ENCODE assay signal across 14 cellular contexts in the genomic region with DNA sequence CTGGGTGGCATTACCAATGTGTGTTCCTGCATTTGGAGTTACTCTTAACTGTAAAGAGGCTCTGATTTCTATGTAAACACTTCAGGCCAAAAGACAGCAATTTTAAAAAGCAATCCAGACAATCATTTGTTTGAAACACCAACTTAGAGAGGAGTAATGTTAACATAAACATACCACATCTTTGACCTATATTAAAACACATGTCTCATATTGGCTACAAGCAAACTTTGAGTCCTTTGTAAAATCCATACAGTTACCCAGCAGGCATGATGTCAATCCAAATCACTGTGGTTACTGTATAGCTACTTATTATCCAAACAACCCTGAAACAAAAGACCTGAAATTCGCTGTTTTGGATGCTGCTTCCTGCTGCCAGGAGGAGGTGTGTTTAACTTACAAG. TPM values are rescaled to one million over a fixed set of nuclear protein-coding genes. Genes with fewer than 3 reads are reported as not detected.
A peak's percentile ranks its signal among the peaks of the same experiment; 100 is the strongest.
DNase-seq lines count a peak whose midpoint lies in the region; ATAC-seq and TF ChIP-seq lines count a peak whose summit lies in the region.
"Had no signal": no experiment of that assay in that cellular context is flagged by ENCODE, and none has a peak within 500 bp of the region (broad histone marks: within the 10 kb centered on the region; RNA-seq: fewer than 3 reads in every experiment).

No MANE protein-coding gene starts in this region.

- ATAC-seq in CD4-positive, alpha-beta T cell (ENCODE audit: poor library complexity): no peak
- ATAC-seq: gastrocnemius medialis had no signal

- no peak overlapping the region for H3K9ac ChIP-seq in fibroblast of lung (ENCODE audit: insufficient read depth, low read length)
- H3K9ac ChIP-seq: SK-N-SH had no signal

- no peak overlapping the region for H2AFZ ChIP-seq in fibroblast of lung (ENCODE audit: low read length)

- no peaks in the 10 kb centered on the region for H3K9me3 Mint-ChIP-seq in CD4-positive, alpha-beta T cell
- H3K9me3 Mint-ChIP-seq: activated CD4-positive, alpha-beta T cell treated with anti-CD3 and anti-CD28 coated beads, Interleukin-2, amount 10 ng/mL, durations not matched to agents 7 days and 5 days; activated T-cell treated with anti-CD3 and anti-CD28 coated beads, Interleukin-2, amount 50 U/mL, for 24 hours had no signal

- H3K27ac Mint-ChIP-seq in CD4-positive, alpha-beta T cell: no peak overlapping the region
- H3K27ac Mint-ChIP-seq: activated CD4-positive, alpha-beta T cell treated with anti-CD3 and anti-CD28 coated beads, Interleukin-2, amount 10 ng/mL, durations not matched to agents 7 days and 5 days; activated T-cell treated with anti-CD3 and anti-CD28 coated beads, Interleukin-2, amount 50 U/mL, for 24 hours had no signal

- no peaks in the 10 kb centered on the region for H3K79me2 ChIP-seq in fibroblast of lung (ENCODE audit: control insufficient read depth, insufficient read depth, low read length)

- H3K27ac ChIP-seq in fibroblast of lung (ENCODE audit: insufficient read depth, low read length): no peak overlapping the region
- H3K27ac ChIP-seq in CD4-positive, alpha-beta T cell (ENCODE audit: low read depth, low read length): no peak overlapping the region
- H3K27ac ChIP-seq: gastrocnemius medialis had no signal

- H3K27me3 Mint-ChIP-seq in CD4-positive, alpha-beta T cell: peaks cover 36% of the 10 kb centered on the region

- H3K4me3 Mint-ChIP-seq in CD4-positive, alpha-beta T cell: no peak overlapping the region
- H3K4me3 Mint-ChIP-seq: activated CD4-positive, alpha-beta T cell treated with anti-CD3 and anti-CD28 coated beads, Interleukin-2, amount 10 ng/mL, durations not matched to agents 7 days and 5 days; activated T-cell treated with anti-CD3 and anti-CD28 coated beads, Interleukin-2, amount 50 U/mL, for 24 hours had no signal

- POLR2A ChIA-PET in CD4-positive, alpha-beta T cell (lab: Charles Lee): interaction anchor here (1.9 kb wide), 1 partner anchor 7 kb away, joined by 6 read pairs; a partner anchor contains a TSS

- intact Hi-C loops in CD4-positive, alpha-beta T cell (cut with DNase I, micrococcal nuclease): no loop called here

- no peaks in the 10 kb centered on the region for H3K36me3 Mint-ChIP-seq in CD4-positive, alpha-beta T cell (ENCODE audit: low read depth)

- CTCF ChIA-PET in CD4-positive, alpha-beta T cell (lab: Charles Lee): no interaction called here

- DNase-seq in DMS153 treated with DMSO at 0.1 percent for 48 hours (lab: John Stamatoyannopoulos, UW; ENCODE audit: unreplicated experiment): peak; percentile 57
- DNase-seq in NCI-H1436 (lab: John Stamatoyannopoulos, UW): peak; percentile 48
- DNase-seq in NCI-H69 (lab: John Stamatoyannopoulos, UW): peak; percentile 99
- peak; percentile 12 to 28 for DNase-seq in fibroblast of lung (ENCODE audit: low read depth in 2 of 2)
- no peak for DNase-seq in activated naive CD4-positive, alpha-beta T cell treated with Interleukin-2 at 50 U/mL for 16 hours
- DNase-seq in HT-29 (ENCODE audit: low spot score): no peak
- DNase-seq in CD4-positive, alpha-beta T cell: no peak
- no peak for DNase-seq in NCI-H1694 (lab: John Stamatoyannopoulos, UW)
- DNase-seq: activated CD4-positive, alpha-beta T cell treated with anti-CD3 and anti-CD28 coated beads, Interleukin-2, amount 10 ng/mL, durations not matched to agents 7 days and 5 days; activated T-cell treated with anti-CD3 and anti-CD28 coated beads, Interleukin-2, amount 50 U/mL, for 24 hours; Caco-2; gastrocnemius medialis; mesendoderm; SK-N-SH had no signal

- peaks cover 11% of the 10 kb centered on the region for H3K4me1 ChIP-seq in fibroblast of lung (ENCODE audit: control insufficient read depth, extremely low read depth, insufficient read depth, low read length)
- H3K4me1 ChIP-seq: Caco-2, gastrocnemius medialis had no signal

- H3K4me2 ChIP-seq in fibroblast of lung (ENCODE audit: extremely low read depth, insufficient read depth, low read length): no peak overlapping the region
- H3K4me2 ChIP-seq: SK-N-SH had no signal

- TF ChIP-seq CTCF in fibroblast of lung (conservative IDR thresholded peaks at IDR 0.05 in 1 of 2, IDR thresholded peaks at IDR 0.05 in 1 of 2; ENCODE audit: low read depth in 1 of 2, low read length in 2 of 2): no peak
- no peak for TF ChIP-seq CTCF in CD4-positive, alpha-beta T cell (IDR thresholded peaks at IDR 0.05)

- no peaks in the 10 kb centered on the region for H3K36me3 ChIP-seq in fibroblast of lung (ENCODE audit: control insufficient read depth, insufficient read depth, low read length)
- H3K36me3 ChIP-seq: gastrocnemius medialis had no signal

- no peaks in the 10 kb centered on the region for H3K27me3 ChIP-seq in fibroblast of lung (ENCODE audit: control insufficient read depth, insufficient read depth, low read length)
- H3K27me3 ChIP-seq in CD4-positive, alpha-beta T cell (ENCODE audit: control insufficient read depth, insufficient read depth, low read length): no peaks in the 10 kb centered on the region
- H3K27me3 ChIP-seq: gastrocnemius medialis had no signal

- no peaks in the 10 kb centered on the region for H4K20me1 ChIP-seq in fibroblast of lung (ENCODE audit: control insufficient read depth, extremely low read depth, insufficient read depth, low read length)

- no peak overlapping the region for H3K4me3 ChIP-seq in fibroblast of lung (replicated peaks in 1 of 4; ENCODE audit: control extremely low read depth in 1 of 4, insufficient read depth in 1 of 4, low read depth in 3 of 4, low read length in 4 of 4)
- H3K4me3 ChIP-seq: gastrocnemius medialis had no signal

- no peaks in the 10 kb centered on the region for H3K4me1 Mint-ChIP-seq in CD4-positive, alpha-beta T cell (ENCODE audit: low read depth)

- no peaks in the 10 kb centered on the region for H3K9me3 ChIP-seq in fibroblast of lung (ENCODE audit: control insufficient read depth, insufficient read depth, low read depth, low read length)
- H3K9me3 ChIP-seq in CD4-positive, alpha-beta T cell (ENCODE audit: control insufficient read depth, low read length): no peaks in the 10 kb centered on the region
- H3K9me3 ChIP-seq: gastrocnemius medialis, SK-N-SH had no signal

RNA-seq across cellular contexts. Expression of a gene that starts 7.5 kb away (rescaled TPM):
- total RNA-seq in fibroblast of lung: 14.1 and 14.7 TPM in 2 replicates
- 13.0 and 15.3 TPM in 2 replicates for polyA plus RNA-seq in fibroblast of lung
- 7.4 and 8.4 TPM in 2 replicates for polyA plus RNA-seq in fibroblast of lung (2012)
- 0.74 and 1.1 TPM in 2 replicates for polyA minus RNA-seq in fibroblast of lung (ENCODE audit: low replicate concordance)
- total RNA-seq in HT-29 (2014; rRNA removed; shearing (Covaris generic)): 3.7 and 6.0 TPM in 2 replicates
- 10 to 100 TPM; 23.8 to 24.3 TPM for total RNA-seq in CD4-positive, alpha-beta T cell

Comparison
In these comparisons a context has a peak if more than half of its experiments do, and no peak if none do; other contexts are left out.
1. DNase-seq: peak in DMS153 treated with DMSO at 0.1 percent for 48 hours (single experiment), NCI-H1436 (single experiment), NCI-H69 (single experiment) and fibroblast of lung (2 of 2); none in activated naive CD4-positive, alpha-beta T cell treated with Interleukin-2 at 50 U/mL for 16 hours (single experiment), HT-29 (single experiment), CD4-positive, alpha-beta T cell (0 of 10) and NCI-H1694 (single experiment).